Comparison of ENCODE assay signal across 1 cellular context in the genomic region with DNA sequence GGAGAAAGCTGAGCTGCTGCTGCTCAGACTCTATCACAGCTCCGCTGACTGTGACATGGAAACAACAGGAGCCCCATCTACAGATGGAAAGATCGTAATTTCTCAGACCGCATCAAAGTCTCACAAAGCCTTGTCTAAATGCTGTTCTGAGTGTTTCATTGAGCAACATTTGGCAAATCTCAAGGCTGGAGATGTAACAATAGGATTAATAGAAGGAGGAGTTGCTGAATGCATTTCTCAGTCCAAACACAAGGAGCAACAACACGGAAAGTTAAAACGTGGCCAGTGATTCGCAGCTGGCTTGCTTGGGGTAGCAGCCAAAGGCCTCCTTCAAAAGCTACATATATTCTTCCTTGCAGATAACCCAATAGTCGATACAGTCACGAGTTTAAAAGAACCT.
TF ChIP-seq lines count a peak whose summit lies in the region.

No MANE protein-coding gene starts in this region.

TF ChIP-seq in HepG2, 621 proteins besides CTCF, POLR2A, EP300 and RAD21:
- no peak for TF ChIP-seq NFIC (IDR thresholded peaks at IDR 0.05; ENCODE audit: low read length)
- TF ChIP-seq CHD4 (IDR thresholded peaks at IDR 0.05; ENCODE audit: borderline replicate concordance, low read length), result no peak
- no peak for TF ChIP-seq ZNF432 (CRISPR knock-in tag; IDR thresholded peaks at IDR 0.05; ENCODE audit: borderline replicate concordance)
- no peak for TF ChIP-seq ZBTB10 (CRISPR knock-in tag; IDR thresholded peaks at IDR 0.05; ENCODE audit: borderline replicate concordance)
- TF ChIP-seq HNRNPUL1 (IDR thresholded peaks at IDR 0.05; ENCODE audit: low read depth, low read length), result no peak
- no peak for TF ChIP-seq THRA (CRISPR knock-in tag; IDR thresholded peaks at IDR 0.05; ENCODE audit: borderline replicate concordance)
- no peak for TF ChIP-seq ZNF746 (CRISPR knock-in tag; IDR thresholded peaks at IDR 0.05)
- no peak for TF ChIP-seq GTF3A (CRISPR knock-in tag; conservative IDR thresholded peaks at IDR 0.05)
- TF ChIP-seq, protein P1, sequence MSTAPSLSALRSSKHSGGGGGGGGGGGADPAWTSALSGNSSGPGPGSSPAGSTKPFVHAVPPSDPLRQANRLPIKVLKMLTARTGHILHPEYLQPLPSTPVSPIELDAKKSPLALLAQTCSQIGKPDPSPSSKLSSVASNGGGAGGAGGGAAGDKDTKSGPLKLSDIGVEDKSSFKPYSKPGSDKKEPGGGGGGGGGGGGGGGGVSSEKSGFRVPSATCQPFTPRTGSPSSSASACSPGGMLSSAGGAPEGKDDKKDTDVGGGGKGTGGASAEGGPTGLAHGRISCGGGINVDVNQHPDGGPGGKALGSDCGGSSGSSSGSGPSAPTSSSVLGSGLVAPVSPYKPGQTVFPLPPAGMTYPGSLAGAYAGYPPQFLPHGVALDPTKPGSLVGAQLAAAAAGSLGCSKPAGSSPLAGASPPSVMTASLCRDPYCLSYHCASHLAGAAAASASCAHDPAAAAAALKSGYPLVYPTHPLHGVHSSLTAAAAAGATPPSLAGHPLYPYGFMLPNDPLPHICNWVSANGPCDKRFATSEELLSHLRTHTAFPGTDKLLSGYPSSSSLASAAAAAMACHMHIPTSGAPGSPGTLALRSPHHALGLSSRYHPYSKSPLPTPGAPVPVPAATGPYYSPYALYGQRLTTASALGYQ (CRISPR knock-in tag; IDR thresholded peaks at IDR 0.05), result no peak
- TF ChIP-seq, protein P2, sequence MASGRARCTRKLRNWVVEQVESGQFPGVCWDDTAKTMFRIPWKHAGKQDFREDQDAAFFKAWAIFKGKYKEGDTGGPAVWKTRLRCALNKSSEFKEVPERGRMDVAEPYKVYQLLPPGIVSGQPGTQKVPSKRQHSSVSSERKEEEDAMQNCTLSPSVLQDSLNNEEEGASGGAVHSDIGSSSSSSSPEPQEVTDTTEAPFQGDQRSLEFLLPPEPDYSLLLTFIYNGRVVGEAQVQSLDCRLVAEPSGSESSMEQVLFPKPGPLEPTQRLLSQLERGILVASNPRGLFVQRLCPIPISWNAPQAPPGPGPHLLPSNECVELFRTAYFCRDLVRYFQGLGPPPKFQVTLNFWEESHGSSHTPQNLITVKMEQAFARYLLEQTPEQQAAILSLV (CRISPR knock-in tag; IDR thresholded peaks at IDR 0.05; ENCODE audit: borderline replicate concordance), result no peak
- TF ChIP-seq ZNF34 (CRISPR knock-in tag; IDR thresholded peaks at IDR 0.05; ENCODE audit: borderline replicate concordance), result no peak
- no peak for TF ChIP-seq FOXP1 (IDR thresholded peaks at IDR 0.05)
- no peak for TF ChIP-seq FOXP1 (CRISPR knock-in tag; IDR thresholded peaks at IDR 0.05)
- TF ChIP-seq ZNF546 (CRISPR knock-in tag; conservative IDR thresholded peaks at IDR 0.05), result no peak
